20 cellular contexts compared by ENCODE assay signal in genomic region chr2:228056706-228057105, GRCh38.
"Had no signal": no experiment of that assay in that cellular context is flagged by ENCODE, and none has a peak within 500 bp of the region (broad histone marks: within the 10 kb centered on the region; RNA-seq: fewer than 3 reads in every experiment).

No MANE protein-coding gene starts in this region.

- DNase-seq: IMR-90, Karpas-422, KG1, MM.1S, NCI-H1092 treated with DMSO at 0.1 percent for 48 hours, NCI-H1436, NCI-H187, NCI-H2029, NCI-H2081 treated with DMSO at 0.1 percent for 48 hours, NCI-H2171, NCI-H226, NCI-H446, NCI-H510A, NCI-H524 treated with DMSO at 0.1 percent for 48 hours, NCI-H69, NCI-H774, RPMI8226, SHP77, SK-N-SH had no signal

- ATAC-seq: HepG2 had no signal

- H3K9me3 ChIP-seq: SK-N-SH had no signal
